Comparison of ENCODE assay signal across 28 cellular contexts in the genomic region with DNA sequence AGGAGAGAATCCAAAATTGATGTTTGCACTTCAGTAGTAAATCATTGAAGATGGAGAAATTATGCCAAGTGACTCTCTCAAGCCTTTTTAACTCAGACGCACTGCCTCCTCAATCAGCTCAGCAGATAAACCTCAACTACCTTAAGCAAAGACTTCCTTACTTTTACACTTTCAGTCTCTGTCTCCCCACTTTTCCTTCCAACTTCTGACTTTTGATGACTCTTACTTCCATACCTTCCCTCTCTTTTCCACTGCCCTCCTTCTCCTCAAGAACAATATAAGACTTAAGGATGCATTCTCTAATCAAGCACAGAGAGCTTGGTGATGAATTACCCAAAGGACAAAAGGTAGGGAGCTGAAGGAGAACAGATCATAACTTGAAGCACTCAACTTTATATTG. TPM values are rescaled to one million over a fixed set of nuclear protein-coding genes. Genes with fewer than 3 reads are reported as not detected.
"Had no signal": no experiment of that assay in that cellular context is flagged by ENCODE, and none has a peak within 500 bp of the region (broad histone marks: within the 10 kb centered on the region; RNA-seq: fewer than 3 reads in every experiment).

No MANE protein-coding gene starts in this region.

- H3K27ac Mint-ChIP-seq: activated CD4-positive, alpha-beta memory T cell treated with anti-CD3 and anti-CD28 coated beads, Interleukin-2, amount 10 ng/mL, durations not matched to agents 7 days and 5 days; activated naive CD4-positive, alpha-beta T cell treated with anti-CD3 and anti-CD28 coated beads, Interleukin-2, amount 50 U/mL, for 24 hours; activated naive CD8-positive, alpha-beta T cell treated with anti-CD3 and anti-CD28 coated beads, Interleukin-2, amount 50 U/mL, for 24 hours; activated T-cell treated with anti-CD3 and anti-CD28 coated beads, Interleukin-2, amount 50 U/mL, for 24 hours; activated T-helper 2 cell treated with anti-CD3 and anti-CD28 coated beads, Interferon-gamma antibody, Interleukin-2, Interleukin-4, amounts not matched to agents 10 μg/mL and 5 μg/mL and 100 μg/mL, durations not matched to agents 14 hours and 24 hours and 36 hours; natural killer cell; progenitor cell of endocrine pancreas had no signal

- H3K27me3 Mint-ChIP-seq: progenitor cell of endocrine pancreas had no signal

- H3K27me3 ChIP-seq: ovary, testis had no signal

- ATAC-seq: activated CD4-positive, CD25-positive, alpha-beta regulatory T cell treated with anti-CD3 and anti-CD28 coated beads, Interleukin-2, amount 50 U/mL, for 24 hours; activated naive CD8-positive, alpha-beta T cell treated with anti-CD3 and anti-CD28 coated beads, Interleukin-2, amount 50 U/mL, for 24 hours; heart left ventricle; left lung; lower lobe of right lung; natural killer cell; sciatic nerve; stimulated activated naive CD8-positive, alpha-beta T cell treated with anti-CD3 and anti-CD28 coated beads, Interleukin-15, Interleukin-2, amounts not matched to agents 100 U/mL and 50 U/mL, for 24 hours had no signal

- DNase-seq: activated CD4-positive, alpha-beta memory T cell treated with anti-CD3 and anti-CD28 coated beads, Interleukin-2, amount 10 ng/mL, durations not matched to agents 7 days and 5 days; activated CD4-positive, alpha-beta T cell treated with anti-CD3 and anti-CD28 coated beads for 48 hours; activated CD8-positive, alpha-beta memory T cell treated with anti-CD3 and anti-CD28 coated beads, Interleukin-2, amount 50 U/mL, for 48 hours; activated naive CD8-positive, alpha-beta T cell treated with anti-CD3 and anti-CD28 coated beads, Interleukin-2, amount 50 U/mL, for 24 hours; activated T-cell treated with anti-CD3 and anti-CD28 coated beads, Interleukin-2, amount 50 U/mL, for 24 hours; amygdala; central memory CD4-positive, alpha-beta T cell; heart left ventricle; hypothalamus; kidney glomerular epithelial cell; left lung; lower lobe of right lung; mesenchymal stem cell; natural killer cell; ovary; retina; stimulated activated CD4-positive, alpha-beta T cell treated with anti-CD3 and anti-CD28 coated beads, Interleukin-12 subunit alpha, Interleukin-12 subunit beta, amount 100 ng/mL, for 4 hours; stimulated activated CD4-positive, alpha-beta T cell treated with anti-CD3 and anti-CD28 coated beads, Interleukin-4, amount 100 ng/mL, for 1 hour; stimulated activated naive CD8-positive, alpha-beta T cell treated with anti-CD3 and anti-CD28 coated beads, Interleukin-15, Interleukin-2, amounts not matched to agents 100 U/mL and 50 U/mL, for 24 hours; testis; transverse colon had no signal

- H3K27ac ChIP-seq: breast epithelium, heart left ventricle, left lung, lower lobe of right lung, ovary, skin epidermis, testis, transverse colon had no signal

- H3K36me3 Mint-ChIP-seq: activated naive CD4-positive, alpha-beta T cell treated with anti-CD3 and anti-CD28 coated beads, Interleukin-2, amount 50 U/mL, for 24 hours; natural killer cell had no signal

- H3K36me3 ChIP-seq: breast epithelium, heart left ventricle, left lung, lower lobe of right lung, ovary, transverse colon had no signal

- H3K4me3 Mint-ChIP-seq: activated CD4-positive, alpha-beta memory T cell treated with anti-CD3 and anti-CD28 coated beads, Interleukin-2, amount 10 ng/mL, durations not matched to agents 7 days and 5 days; activated naive CD4-positive, alpha-beta T cell treated with anti-CD3 and anti-CD28 coated beads, Interleukin-2, amount 50 U/mL, for 24 hours; activated naive CD8-positive, alpha-beta T cell treated with anti-CD3 and anti-CD28 coated beads, Interleukin-2, amount 50 U/mL, for 24 hours; activated T-cell treated with anti-CD3 and anti-CD28 coated beads, Interleukin-2, amount 50 U/mL, for 24 hours; natural killer cell had no signal

- H3K4me1 ChIP-seq: breast epithelium, testis had no signal

- H3K9me3 Mint-ChIP-seq: activated CD4-positive, alpha-beta memory T cell treated with anti-CD3 and anti-CD28 coated beads, Interleukin-2, amount 10 ng/mL, durations not matched to agents 7 days and 5 days; activated naive CD4-positive, alpha-beta T cell treated with anti-CD3 and anti-CD28 coated beads, Interleukin-2, amount 50 U/mL, for 24 hours; activated naive CD8-positive, alpha-beta T cell treated with anti-CD3 and anti-CD28 coated beads, Interleukin-2, amount 50 U/mL, for 24 hours; activated T-cell treated with anti-CD3 and anti-CD28 coated beads, Interleukin-2, amount 50 U/mL, for 24 hours; activated T-helper 2 cell treated with anti-CD3 and anti-CD28 coated beads, Interferon-gamma antibody, Interleukin-2, Interleukin-4, amounts not matched to agents 10 μg/mL and 5 μg/mL and 100 μg/mL, durations not matched to agents 14 hours and 24 hours and 36 hours; natural killer cell had no signal

- H3K9me3 ChIP-seq: breast epithelium, heart left ventricle, left lung, lower lobe of right lung, ovary, testis, transverse colon had no signal

- H3K4me3 ChIP-seq: breast epithelium, heart left ventricle, left lung, lower lobe of right lung, ovary, skin epidermis, testis, transverse colon had no signal

RNA-seq across cellular contexts. Expression of gene DACH1, which starts 4.8 kb away (rescaled TPM):
- total RNA-seq: activated CD4-positive, alpha-beta memory T cell treated with anti-CD3 and anti-CD28 coated beads, Interleukin-2, amount 10 ng/mL, durations not matched to agents 7 days and 5 days; activated T-helper 2 cell treated with anti-CD3 and anti-CD28 coated beads, Interferon-gamma antibody, Interleukin-2, Interleukin-4, amounts not matched to agents 10 μg/mL and 5 μg/mL and 100 μg/mL, durations not matched to agents 14 hours and 24 hours and 36 hours had no signal
